In the genomic region with DNA sequence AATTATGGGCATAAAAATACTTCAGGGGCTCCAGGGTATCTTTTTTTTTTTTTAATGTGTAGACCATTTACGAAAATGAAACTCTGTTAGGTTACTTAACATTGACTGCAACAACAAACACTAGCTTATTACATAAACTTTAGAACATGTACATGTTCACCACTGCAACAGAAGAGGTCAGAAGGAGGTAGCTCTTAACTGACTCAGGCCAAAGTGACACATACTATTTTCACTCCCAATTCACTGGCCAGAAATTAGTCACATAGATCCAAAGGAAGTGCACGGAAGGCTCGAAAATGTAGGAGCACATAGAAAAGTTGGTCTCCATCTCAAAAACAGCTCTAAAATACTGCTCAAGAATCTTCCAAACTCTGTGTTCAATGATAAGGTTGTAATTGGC, we compare ENCODE assay signal across 1 cellular context.
TF ChIP-seq lines count a peak whose summit lies in the region.

No MANE protein-coding gene starts in this region.

TF ChIP-seq in SK-N-SH, 30 proteins besides CTCF, POLR2A, EP300 and RAD21 (continued from another document):
- TF ChIP-seq, protein P1, sequence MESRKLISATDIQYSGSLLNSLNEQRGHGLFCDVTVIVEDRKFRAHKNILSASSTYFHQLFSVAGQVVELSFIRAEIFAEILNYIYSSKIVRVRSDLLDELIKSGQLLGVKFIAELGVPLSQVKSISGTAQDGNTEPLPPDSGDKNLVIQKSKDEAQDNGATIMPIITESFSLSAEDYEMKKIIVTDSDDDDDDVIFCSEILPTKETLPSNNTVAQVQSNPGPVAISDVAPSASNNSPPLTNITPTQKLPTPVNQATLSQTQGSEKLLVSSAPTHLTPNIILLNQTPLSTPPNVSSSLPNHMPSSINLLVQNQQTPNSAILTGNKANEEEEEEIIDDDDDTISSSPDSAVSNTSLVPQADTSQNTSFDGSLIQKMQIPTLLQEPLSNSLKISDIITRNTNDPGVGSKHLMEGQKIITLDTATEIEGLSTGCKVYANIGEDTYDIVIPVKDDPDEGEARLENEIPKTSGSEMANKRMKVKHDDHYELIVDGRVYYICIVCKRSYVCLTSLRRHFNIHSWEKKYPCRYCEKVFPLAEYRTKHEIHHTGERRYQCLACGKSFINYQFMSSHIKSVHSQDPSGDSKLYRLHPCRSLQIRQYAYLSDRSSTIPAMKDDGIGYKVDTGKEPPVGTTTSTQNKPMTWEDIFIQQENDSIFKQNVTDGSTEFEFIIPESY (IDR thresholded peaks at IDR 0.05; ENCODE audit: borderline replicate concordance, low read depth) = no peak
- TF ChIP-seq JUND (IDR thresholded peaks at IDR 0.05) = no peak
- TF ChIP-seq FOXJ3 (CRISPR knock-in tag; IDR thresholded peaks at IDR 0.05) = no peak
- no peak for TF ChIP-seq RXRA (IDR thresholded peaks at IDR 0.05; ENCODE audit: borderline replicate concordance, low read depth)
- no peak for TF ChIP-seq EZH2phosphoT487 (IDR thresholded peaks at IDR 0.05; ENCODE audit: borderline replicate concordance, low read depth)
- TF ChIP-seq FOXM1 (IDR thresholded peaks at IDR 0.05; ENCODE audit: low read depth) = no peak
- TF ChIP-seq, protein P2, sequence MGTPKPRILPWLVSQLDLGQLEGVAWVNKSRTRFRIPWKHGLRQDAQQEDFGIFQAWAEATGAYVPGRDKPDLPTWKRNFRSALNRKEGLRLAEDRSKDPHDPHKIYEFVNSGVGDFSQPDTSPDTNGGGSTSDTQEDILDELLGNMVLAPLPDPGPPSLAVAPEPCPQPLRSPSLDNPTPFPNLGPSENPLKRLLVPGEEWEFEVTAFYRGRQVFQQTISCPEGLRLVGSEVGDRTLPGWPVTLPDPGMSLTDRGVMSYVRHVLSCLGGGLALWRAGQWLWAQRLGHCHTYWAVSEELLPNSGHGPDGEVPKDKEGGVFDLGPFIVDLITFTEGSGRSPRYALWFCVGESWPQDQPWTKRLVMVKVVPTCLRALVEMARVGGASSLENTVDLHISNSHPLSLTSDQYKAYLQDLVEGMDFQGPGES (IDR thresholded peaks at IDR 0.05; ENCODE audit: low read depth, low read length) = no peak
- TF ChIP-seq, protein P3, sequence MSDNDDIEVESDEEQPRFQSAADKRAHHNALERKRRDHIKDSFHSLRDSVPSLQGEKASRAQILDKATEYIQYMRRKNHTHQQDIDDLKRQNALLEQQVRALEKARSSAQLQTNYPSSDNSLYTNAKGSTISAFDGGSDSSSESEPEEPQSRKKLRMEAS (IDR thresholded peaks at IDR 0.05; ENCODE audit: low read depth) = no peak
- no peak for TF ChIP-seq ELF1 (IDR thresholded peaks at IDR 0.05)
- no peak for TF ChIP-seq MEF2A (IDR thresholded peaks at IDR 0.05; ENCODE audit: borderline replicate concordance, low read depth)
